19 cellular contexts compared by ENCODE assay signal in the genomic region with DNA sequence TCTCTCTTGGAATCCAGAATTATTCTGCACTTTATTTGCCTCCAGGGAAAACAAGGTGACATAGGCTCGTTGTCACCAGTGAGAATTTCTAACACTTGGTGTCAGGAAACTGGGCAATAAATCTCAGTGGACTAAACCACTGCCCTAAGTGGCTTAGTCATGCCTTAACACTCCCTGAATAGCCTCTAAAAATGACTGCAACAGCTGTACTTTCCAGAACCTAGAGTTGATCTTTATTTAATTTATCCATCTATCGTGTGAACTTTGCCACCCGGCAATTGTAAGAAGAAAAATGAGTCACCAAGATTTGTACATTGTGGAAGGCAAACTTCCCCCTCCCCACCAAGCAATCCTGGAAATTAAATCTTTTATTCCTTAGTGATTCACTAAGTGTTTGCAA. TPM values are rescaled to one million over a fixed set of nuclear protein-coding genes. Genes with fewer than 3 reads are reported as not detected.
"Had no signal": no experiment of that assay in that cellular context is flagged by ENCODE, and none has a peak within 500 bp of the region (broad histone marks: within the 10 kb centered on the region; RNA-seq: fewer than 3 reads in every experiment).

No MANE protein-coding gene starts in this region.

- FAIRE-seq: kidney had no signal

- ATAC-seq: activated CD4-positive, alpha-beta T cell treated with anti-CD3 and anti-CD28 coated beads for 36 hours; body of pancreas; right cardiac atrium; stimulated activated naive CD8-positive, alpha-beta T cell treated with anti-CD3 and anti-CD28 coated beads, Interleukin-15, Interleukin-2, amounts not matched to agents 100 U/mL and 50 U/mL, for 24 hours had no signal

- DNase-seq: activated CD4-positive, alpha-beta memory T cell treated with anti-CD3 and anti-CD28 coated beads for 36 hours; activated CD4-positive, alpha-beta T cell treated with anti-CD3 and anti-CD28 coated beads for 36 hours; activated naive CD4-positive, alpha-beta T cell treated with anti-CD3 and anti-CD28 coated beads, Interleukin-2, amount 10 ng/mL, durations not matched to agents 7 days and 5 days; activated T-cell treated with anti-CD3 and anti-CD28 coated beads, Interleukin-2, amount 50 U/mL, for 24 hours; body of pancreas; central memory CD4-positive, alpha-beta T cell; colonic mucosa; effector CD4-positive, alpha-beta T cell; kidney; left ventricle myocardium inferior; nephron progenitor cell; right cardiac atrium; stimulated activated naive CD8-positive, alpha-beta T cell treated with anti-CD3 and anti-CD28 coated beads, Interleukin-15, Interleukin-2, amounts not matched to agents 100 U/mL and 50 U/mL, for 24 hours; T1000; WERI-Rb-1 had no signal

RNA-seq across cellular contexts. Expression of a gene that starts 47.1 kb away (rescaled TPM):
- total RNA-seq: activated CD4-positive, alpha-beta memory T cell treated with anti-CD3 and anti-CD28 coated beads for 36 hours; activated CD4-positive, alpha-beta T cell treated with anti-CD3 and anti-CD28 coated beads for 36 hours; body of pancreas; esophagus muscularis mucosa; hepatocyte; kidney; left ventricle myocardium inferior; omental fat pad; progenitor cell of endocrine pancreas; right cardiac atrium had no signal
